Comparison of ENCODE assay signal across 8 cellular contexts in genomic region chr19:29596885-29597525, GRCh38. TPM values are rescaled to one million over a fixed set of nuclear protein-coding genes. Genes with fewer than 3 reads are reported as not detected.
DNase-seq lines count a peak whose midpoint lies in the region; ATAC-seq and TF ChIP-seq lines count a peak whose summit lies in the region.

No MANE protein-coding gene starts in this region.

- peak; percentile 57 for TF ChIP-seq CTCF in SK-N-SH (IDR thresholded peaks at IDR 0.05)
- TF ChIP-seq CTCF in body of pancreas (IDR thresholded peaks at IDR 0.05): peak in 3 of 7 experiments; percentile 17 to 40 (median 21)

- intact Hi-C loops in body of pancreas (cut with DNase I): no loop called here

- no peaks in the 10 kb centered on the region for H3F3A ChIP-seq in SK-N-SH (replicated peaks; ENCODE audit: insufficient read depth)

- no peak for TF ChIP-seq EP300 in SK-N-SH (IDR thresholded peaks at IDR 0.05; ENCODE audit: borderline replicate concordance in 1 of 2, low read depth in 1 of 2, low read length in 1 of 2)

- no peak overlapping the region for H3K9ac ChIP-seq in SK-N-SH

- ATAC-seq in body of pancreas: no peak

- H3K4me1 ChIP-seq in SK-N-SH (ENCODE audit: control insufficient read depth in 1 of 2, insufficient read depth in 2 of 2, low read depth in 1 of 2, low read length in 1 of 2): no peaks in the 10 kb centered on the region
- H3K4me1 ChIP-seq in body of pancreas: no peaks in the 10 kb centered on the region

- DNase-seq in DMS79 treated with DMSO at 0.1 percent for 48 hours (lab: John Stamatoyannopoulos, UW): peak; percentile 87
- DNase-seq in M059J (ENCODE audit: low read depth): peak; percentile 54
- no peak for DNase-seq in SK-N-SH
- peak; percentile 28 for DNase-seq in medulla oblongata (ENCODE audit: extremely low spot score)
- DNase-seq in body of pancreas: no peak
- no peak for DNase-seq in stimulated activated CD4-positive, alpha-beta T cell treated with anti-CD3 and anti-CD28 coated beads, Interleukin-4, amount 100 ng/mL, for 4 hours
- no peak for DNase-seq in stimulated activated naive CD4-positive, alpha-beta T cell (lab: John Stamatoyannopoulos, UW)
- no peak for DNase-seq in HuH-7.5 (ENCODE audit: low spot score)

- H3K36me3 ChIP-seq in SK-N-SH (replicated peaks in 1 of 2; ENCODE audit: control insufficient read depth in 1 of 2, insufficient read depth in 2 of 2, low read length in 1 of 2): no peaks in the 10 kb centered on the region
- no peaks in the 10 kb centered on the region for H3K36me3 ChIP-seq in body of pancreas (replicated peaks in 1 of 2; ENCODE audit: insufficient read depth in 1 of 2, low read depth in 2 of 2)

- peak overlapping the region in 1 of 2 experiments; percentile 39; a peak in 1 of 4 replicates for H3K4me3 ChIP-seq in SK-N-SH (ENCODE audit: low read depth in 2 of 2, low read length in 1 of 2)
- no peak overlapping the region for H3K4me3 ChIP-seq in body of pancreas

- H4K20me1 ChIP-seq in SK-N-SH (ENCODE audit: insufficient read depth): no peaks in the 10 kb centered on the region

- H3K79me2 ChIP-seq in SK-N-SH (ENCODE audit: insufficient read depth): no peaks in the 10 kb centered on the region

- no peak overlapping the region for H2AFZ ChIP-seq in SK-N-SH (ENCODE audit: low read depth)

- H3K27me3 ChIP-seq in SK-N-SH (ENCODE audit: insufficient read depth): peaks cover 82% of the 10 kb centered on the region
- no peaks in the 10 kb centered on the region for H3K27me3 ChIP-seq in body of pancreas

- H3K27ac ChIP-seq in SK-N-SH (ENCODE audit: low read depth in 2 of 2, low read length in 1 of 2): no peak overlapping the region
- H3K27ac ChIP-seq in body of pancreas: no peak overlapping the region

- CTCF ChIA-PET in SK-N-SH (lab: Yijun Ruan, JAX): interaction anchor here (0.7 to 1.5 kb wide), 8 partner anchors 9 to 861 kb away, joined by 3 to 4 read pairs (median 3); no protein-coding TSS in a partner anchor

- no peak overlapping the region for H3K4me2 ChIP-seq in SK-N-SH

- WGBS in SK-N-SH (ENCODE audit: low lambda C conversion rate): 8% methylated on average over 9 of the region's 9 CpGs
- WGBS in body of pancreas, 2 donors: 16 to 17% methylated on average over 9 of the region's 9 CpGs

- TF ChIP-seq POLR2A in body of pancreas (IDR thresholded peaks at IDR 0.05): no peak

- POLR2A ChIA-PET in SK-N-SH (lab: Yijun Ruan, JAX): interaction anchor here (1.2 kb wide), 1 partner anchor 10 kb away, joined by 4 read pairs; the partner anchor contains the start of gene POP4

- H3K9me2 ChIP-seq in SK-N-SH: no peaks in the 10 kb centered on the region

- H3K9me3 ChIP-seq in SK-N-SH (no peaks in the 10 kb centered on the region), body of pancreas (no peaks in the 10 kb centered on the region)

- peak; percentile 75 for TF ChIP-seq RAD21 in SK-N-SH (IDR thresholded peaks at IDR 0.05; ENCODE audit: low read length)

TF ChIP-seq in SK-N-SH, 30 proteins besides CTCF, POLR2A, EP300 and RAD21:
- TF ChIP-seq PBX3 (IDR thresholded peaks at IDR 0.05): no peak
- no peak for TF ChIP-seq RCOR1 (IDR thresholded peaks at IDR 0.05; ENCODE audit: low read length)
- no peak for TF ChIP-seq CHD2 (IDR thresholded peaks at IDR 0.05; ENCODE audit: low read length, partially characterized antibody)
- no peak for TF ChIP-seq MXI1 (IDR thresholded peaks at IDR 0.05; ENCODE audit: low read depth, low read length)
- TF ChIP-seq SMC3 (IDR thresholded peaks at IDR 0.05; ENCODE audit: low read depth, low read length): peak; percentile 35
- TF ChIP-seq GATA2 (CRISPR knock-in tag; IDR thresholded peaks at IDR 0.05): no peak
- no peak for TF ChIP-seq POLR2AphosphoS5 (IDR thresholded peaks at IDR 0.05; ENCODE audit: low read depth, low read length)
- no peak for TF ChIP-seq FOXJ3 (CRISPR knock-in tag; IDR thresholded peaks at IDR 0.05)

RNA-seq across cellular contexts. Expression of gene POP4, which starts 9.1 kb away (rescaled TPM):
- total RNA-seq in M059J (2014; rRNA removed; shearing (Covaris generic)): 133 and 146 TPM in 2 replicates
- 67.7 and 75.4 TPM in 2 replicates for polyA plus RNA-seq in SK-N-SH (2012; rRNA removed)
- 64.9 and 76.8 TPM in 2 replicates for polyA plus RNA-seq in SK-N-SH (2012; cell fraction: cytosol; rRNA removed)
- polyA plus RNA-seq in SK-N-SH (2012; cell fraction: nucleus; rRNA removed): 80.4 and 105 TPM in 2 replicates
- 10 to 100 TPM; 12.2 to 51.6 TPM for total RNA-seq in body of pancreas

Comparison
In these comparisons a context has a peak if more than half of its experiments do, and no peak if none do; other contexts are left out.
1. DNase-seq: peak in DMS79 treated with DMSO at 0.1 percent for 48 hours (single experiment), M059J (single experiment) and medulla oblongata (single experiment); none in SK-N-SH (single experiment), body of pancreas (0 of 4), stimulated activated CD4-positive, alpha-beta T cell treated with anti-CD3 and anti-CD28 coated beads, Interleukin-4, amount 100 ng/mL, for 4 hours (0 of 2), stimulated activated naive CD4-positive, alpha-beta T cell (0 of 6) and HuH-7.5 (single experiment).